ENCODE assay signal across 9 cellular contexts in the genomic region with DNA sequence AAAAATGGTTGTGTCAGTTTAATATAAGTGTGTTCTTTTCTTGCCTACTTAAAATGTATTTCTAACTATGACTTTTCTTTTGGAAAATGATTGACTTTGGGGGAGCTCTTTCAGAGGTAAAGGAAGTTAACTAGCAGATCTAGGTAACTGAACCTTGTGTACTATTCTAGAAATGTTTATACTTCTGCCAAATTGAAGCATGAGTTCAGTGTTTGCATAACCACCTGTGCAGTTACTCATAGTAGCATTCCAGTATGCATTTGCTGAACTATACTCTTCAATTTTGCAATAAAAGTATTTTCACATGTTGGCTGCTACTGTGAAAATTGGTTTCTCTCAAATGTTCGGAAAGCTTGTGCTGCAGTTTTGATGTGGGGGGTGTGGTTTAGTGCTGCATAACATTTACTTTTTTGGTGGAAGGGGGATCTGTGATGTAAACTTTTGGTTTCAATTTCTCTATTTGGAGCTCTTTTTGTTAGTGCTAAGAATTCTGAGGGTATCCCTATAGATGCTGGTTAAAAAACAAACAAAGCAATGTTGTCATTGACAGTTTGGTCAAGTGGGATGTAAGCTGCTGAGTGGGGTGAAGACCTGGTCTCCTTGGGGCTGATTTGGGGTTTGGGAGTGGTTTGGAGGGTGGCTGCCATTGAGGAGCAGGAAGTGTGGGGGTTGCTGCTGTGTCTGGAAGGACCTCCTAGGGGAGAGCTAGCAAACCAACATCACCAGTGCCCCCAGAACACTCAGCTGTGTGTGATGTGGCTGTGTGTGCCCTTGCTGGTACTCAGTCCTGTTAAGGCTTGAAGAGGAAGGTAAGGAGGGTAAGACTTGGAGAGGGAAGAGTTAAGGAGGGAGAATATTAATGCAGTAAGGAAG.
A peak's percentile ranks its signal among the peaks of the same experiment; 100 is the strongest.
DNase-seq lines count a peak whose midpoint lies in the region; ATAC-seq and TF ChIP-seq lines count a peak whose summit lies in the region.
"Had no signal": no experiment of that assay in that cellular context is flagged by ENCODE, and none has a peak within 500 bp of the region (broad histone marks: within the 10 kb centered on the region; RNA-seq: fewer than 3 reads in every experiment).

No MANE protein-coding gene starts in this region.

- H3K4me3 ChIP-seq in RWPE2 (ENCODE audit: severe bottlenecking) (no peak overlapping the region), epithelial cell of esophagus (ENCODE audit: low read length) (no peak overlapping the region)

- H3K27ac ChIP-seq in RWPE2 (ENCODE audit: poor library complexity, severe bottlenecking): no peak overlapping the region

- ATAC-seq in GM21515 (IDR thresholded peaks at IDR 0.05; ENCODE audit: unreplicated experiment) (peak; percentile 52), RWPE2 (ENCODE audit: low read depth) (peak; percentile 85)

- intact Hi-C loops in CD14-positive monocyte (cut with micrococcal nuclease): no loop called here

- H3K9me3 Mint-ChIP-seq in CD14-positive monocyte: peaks cover 0 to 11% (median 5%) of the 10 kb centered on the region in 7 donors

- peak overlapping the region in 5 of 7 donors; percentile 36 to 71 (median 51) for H3K27ac Mint-ChIP-seq in CD14-positive monocyte

- TF ChIP-seq CTCF in CD14-positive monocyte (IDR thresholded peaks at IDR 0.05) (no peak), RWPE2 (IDR thresholded peaks at IDR 0.05; ENCODE audit: poor library complexity, severe bottlenecking) (no peak), epithelial cell of esophagus (IDR thresholded peaks at IDR 0.05; ENCODE audit: insufficient read depth, low read depth, low read length, missing control alignments) (no peak)

- H3K27me3 Mint-ChIP-seq in CD14-positive monocyte (ENCODE audit: low read depth in 3 of 3): peaks cover 0 to 2% (median 0%) of the 10 kb centered on the region in 3 donors

- peaks cover 0 to 11% of the 10 kb centered on the region in 2 donors for H3K36me3 Mint-ChIP-seq in CD14-positive monocyte

- DNase-seq in CD14-positive monocyte (ENCODE audit: low spot score) (no peak), RWPE2 (ENCODE audit: low spot score) (no peak), epithelial cell of esophagus (ENCODE audit: low read depth) (peak; percentile 69), NCI-H2029 treated with DMSO at 0.1 percent for 48 hours (lab: John Stamatoyannopoulos, UW) (no peak), Kasumi-1 (lab: John Stamatoyannopoulos, UW) (no peak), retina (no peak), inferior parietal cortex (ENCODE audit: extremely low spot score) (no peak)
- DNase-seq: NCI-H1105 treated with DMSO at 0.1 percent for 48 hours had no signal

- peak overlapping the region; percentile 48 to 54 for H3K4me3 Mint-ChIP-seq in CD14-positive monocyte

- no peaks in the 10 kb centered on the region for H3K27me3 ChIP-seq in RWPE2 (ENCODE audit: insufficient read depth, poor library complexity, severe bottlenecking)

- peaks cover 5% of the 10 kb centered on the region for H3K4me1 ChIP-seq in RWPE2 (ENCODE audit: insufficient read depth, poor library complexity, severe bottlenecking)

- no peaks in the 10 kb centered on the region for H3K9me3 ChIP-seq in RWPE2 (ENCODE audit: severe bottlenecking)

- peaks cover 59% of the 10 kb centered on the region for H3K4me1 Mint-ChIP-seq in CD14-positive monocyte

- H3K36me3 ChIP-seq in RWPE2 (ENCODE audit: low read depth): no peaks in the 10 kb centered on the region
